ENCODE assay signal across 22 cellular contexts in genomic region chr6:134426623-134427022, GRCh38.
"Had no signal": no experiment of that assay in that cellular context is flagged by ENCODE, and none has a peak within 500 bp of the region (broad histone marks: within the 10 kb centered on the region; RNA-seq: fewer than 3 reads in every experiment).

No MANE protein-coding gene starts in this region.

- H3K4me3 Mint-ChIP-seq: activated CD8-positive, alpha-beta memory T cell treated with anti-CD3 and anti-CD28 coated beads, Interleukin-2, amount 10 ng/mL, durations not matched to agents 7 days and 5 days; activated T-cell treated with anti-CD3 and anti-CD28 coated beads, Interleukin-2, amount 50 U/mL, for 24 hours; activated T-helper 1 cell treated with anti-CD3 and anti-CD28 coated beads, Interleukin-12 subunit alpha, Interleukin-12 subunit beta, Interleukin-2, Interleukin-4 antibody, amounts not matched to agents 30 ng/mL and 10 ng/mL and 1 ng/mL, durations not matched to agents 14 hours and 24 hours and 36 hours; T-helper 1 cell treated with Interleukin-12 subunit alpha and Interleukin-12 subunit beta and Interleukin-4 antibody, amounts not matched to agents 30 μg/mL and 1 μg/mL, for 36 hours had no signal

- H3K27ac Mint-ChIP-seq: activated CD8-positive, alpha-beta memory T cell treated with anti-CD3 and anti-CD28 coated beads, Interleukin-2, amount 10 ng/mL, durations not matched to agents 7 days and 5 days; activated T-cell treated with anti-CD3 and anti-CD28 coated beads, Interleukin-2, amount 50 U/mL, for 24 hours; activated T-helper 1 cell treated with anti-CD3 and anti-CD28 coated beads, Interleukin-12 subunit alpha, Interleukin-12 subunit beta, Interleukin-2, Interleukin-4 antibody, amounts not matched to agents 30 ng/mL and 10 ng/mL and 1 ng/mL, durations not matched to agents 14 hours and 24 hours and 36 hours; T-helper 1 cell treated with Interleukin-12 subunit alpha and Interleukin-12 subunit beta and Interleukin-4 antibody, amounts not matched to agents 30 μg/mL and 1 μg/mL, for 36 hours had no signal

- ATAC-seq: activated CD4-positive, CD25-positive, alpha-beta regulatory T cell treated with anti-CD3 and anti-CD28 coated beads, Interleukin-2, amount 50 U/mL, for 24 hours; activated CD8-positive, alpha-beta memory T cell treated with anti-CD3 and anti-CD28 coated beads, Interleukin-2, amount 10 ng/mL, durations not matched to agents 7 days and 5 days; activated naive CD4-positive, alpha-beta T cell treated with anti-CD3 and anti-CD28 coated beads, Interleukin-2, amount 50 U/mL, for 72 hours had no signal

- FAIRE-seq: RCC 7860 had no signal

- H3K9me3 ChIP-seq: MG63 had no signal

- DNase-seq: activated CD4-positive, alpha-beta T cell treated with anti-CD3 and anti-CD28 coated beads for 4 hours; activated CD8-positive, alpha-beta memory T cell treated with anti-CD3 and anti-CD28 coated beads, Interleukin-2, amount 10 ng/mL, durations not matched to agents 7 days and 5 days; activated effector memory CD4-positive, alpha-beta T cell treated with anti-CD3 and anti-CD28 coated beads, Interleukin-2, amount 50 U/mL, for 16 hours; activated naive CD4-positive, alpha-beta T cell treated with Interleukin-2 at 50 U/mL for 16 hours; activated T-cell treated with anti-CD3 and anti-CD28 coated beads, Interleukin-2, amount 50 U/mL, for 24 hours; brain microvascular endothelial cell; cerebellar nuclear complex; MG63; MV-4-11; NCI-H1092 treated with DMSO at 0.1 percent for 48 hours; NCI-H1417 treated with DMSO at 0.1 percent for 48 hours; NCI-H1694; NCI-H2029; NCI-H510A treated with DMSO at 0.1 percent for 48 hours; NCI-H69; NK-92 treated with Interleukin-12 subunit alpha and Interleukin-12 subunit beta, amount 100 ng/mL, for 24 hours; SHP77 treated with DMSO at 0.1 percent for 48 hours had no signal

- H3K27me3 ChIP-seq: brain microvascular endothelial cell, MG63 had no signal

- H3K27ac ChIP-seq: brain microvascular endothelial cell had no signal

- H3K36me3 ChIP-seq: brain microvascular endothelial cell, MG63 had no signal

- H3K27me3 Mint-ChIP-seq: activated CD8-positive, alpha-beta memory T cell treated with anti-CD3 and anti-CD28 coated beads, Interleukin-2, amount 10 ng/mL, durations not matched to agents 7 days and 5 days; activated T-cell treated with anti-CD3 and anti-CD28 coated beads, Interleukin-2, amount 50 U/mL, for 24 hours had no signal

- H3K4me3 ChIP-seq: MG63 had no signal

- H3K9me3 Mint-ChIP-seq: activated T-cell treated with anti-CD3 and anti-CD28 coated beads, Interleukin-2, amount 50 U/mL, for 24 hours had no signal
